ENCODE assay signal across 1 cellular context in the genomic region with DNA sequence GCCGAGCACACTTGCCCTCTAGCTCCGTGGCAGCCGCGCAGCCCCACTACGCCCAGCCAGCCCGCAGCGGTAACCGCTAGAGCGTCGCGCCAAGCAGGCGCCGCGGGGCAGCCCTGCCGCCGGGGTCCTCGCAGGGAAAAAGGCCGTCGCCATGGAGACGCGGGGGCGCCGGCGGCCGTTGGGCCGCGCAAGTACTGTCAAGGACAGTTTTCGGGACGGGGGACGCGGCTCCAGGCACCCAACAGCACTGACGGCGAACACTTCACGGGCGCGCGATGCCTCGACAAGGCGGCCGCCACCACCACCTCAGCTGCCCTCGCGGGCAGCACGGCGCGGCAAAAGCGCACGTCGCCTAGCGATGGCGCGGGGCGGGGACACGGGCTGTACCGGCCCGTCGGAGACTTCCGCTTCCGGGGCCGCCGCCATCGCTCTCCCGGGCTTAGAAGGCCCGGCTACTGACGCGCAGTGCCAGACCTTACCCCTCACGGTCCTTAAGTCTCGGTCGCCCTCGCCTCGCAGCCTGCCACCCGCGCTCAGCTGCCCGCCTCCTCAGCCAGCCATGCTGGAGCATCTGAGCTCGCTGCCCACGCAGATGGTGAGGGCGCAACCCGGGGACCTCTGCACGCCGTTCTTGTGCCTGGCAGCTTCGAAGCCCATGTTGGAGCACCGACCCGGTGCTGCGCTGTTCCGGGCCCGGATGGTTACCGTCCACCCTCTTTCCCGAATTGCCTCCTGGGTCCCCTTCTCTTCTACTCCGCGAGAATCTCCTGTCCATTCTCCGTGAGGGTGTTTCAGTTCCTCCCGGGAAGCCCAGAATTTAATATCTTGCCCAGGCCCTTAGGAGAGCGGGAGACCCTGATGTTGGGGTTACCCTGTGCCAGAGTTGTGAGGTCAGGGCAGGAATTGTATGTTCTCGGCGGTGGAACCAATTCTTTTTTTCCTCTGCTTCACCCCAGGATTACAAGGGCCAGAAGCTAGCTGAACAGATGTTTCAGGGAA.
TF ChIP-seq lines count a peak whose summit lies in the region.

TSS of gene GLT8D1 (minus strand) at position 104 of the 999 bp plus-strand sequence. CDS start 5,331 bp downstream, outside the sequence.
TSS of gene SPCS1 (plus strand) at position 419 of the 999 bp plus-strand sequence. CDS start at position 560, 141 bp downstream.

TF ChIP-seq in SK-N-SH, 30 proteins besides CTCF, POLR2A, EP300 and RAD21 (continued from another document):
- TF ChIP-seq MAX (IDR thresholded peaks at IDR 0.05; ENCODE audit: low read depth), result peak; percentile 67; the same call in 1 of the 2 replicates
- TF ChIP-seq ELF1 (IDR thresholded peaks at IDR 0.05), result peak; percentile 65
- TF ChIP-seq USF1 (IDR thresholded peaks at IDR 0.05; ENCODE audit: borderline replicate concordance, low read depth), result no peak
- TF ChIP-seq TEAD4 (IDR thresholded peaks at IDR 0.05; ENCODE audit: borderline replicate concordance, insufficient read depth), result no peak
- peak; percentile 74 for TF ChIP-seq NFIC (IDR thresholded peaks at IDR 0.05; ENCODE audit: borderline replicate concordance)
- no peak for TF ChIP-seq RCOR1 (IDR thresholded peaks at IDR 0.05; ENCODE audit: low read length)
- TF ChIP-seq POLR2AphosphoS5 (IDR thresholded peaks at IDR 0.05; ENCODE audit: low read depth, low read length), result peak; percentile 79
- no peak for TF ChIP-seq JUND (IDR thresholded peaks at IDR 0.05)
- no peak for TF ChIP-seq EZH2phosphoT487 (IDR thresholded peaks at IDR 0.05; ENCODE audit: borderline replicate concordance, low read depth)
- TF ChIP-seq NRF1 (IDR thresholded peaks at IDR 0.05; ENCODE audit: low read depth, low read length), result no peak
- TF ChIP-seq GABPA (IDR thresholded peaks at IDR 0.05; ENCODE audit: low read depth), result peak; percentile 98
- peak; percentile 3; the same call in 1 of the 2 replicates for TF ChIP-seq TCF12 (IDR thresholded peaks at IDR 0.05)
- no peak for TF ChIP-seq FOSL2 (IDR thresholded peaks at IDR 0.05; ENCODE audit: borderline replicate concordance, low read depth)
- no peak; the same call in 1 of the 2 replicates for TF ChIP-seq FOXM1 (IDR thresholded peaks at IDR 0.05; ENCODE audit: low read depth)
- TF ChIP-seq IRF3 (IDR thresholded peaks at IDR 0.05; ENCODE audit: low read depth, low read length), result no peak
- TF ChIP-seq MEF2A (IDR thresholded peaks at IDR 0.05; ENCODE audit: borderline replicate concordance, low read depth), result no peak
- peak; percentile 89; the same call in 1 of the 2 replicates for TF ChIP-seq MXI1 (IDR thresholded peaks at IDR 0.05; ENCODE audit: low read depth, low read length)
- TF ChIP-seq FOXJ3 (CRISPR knock-in tag; IDR thresholded peaks at IDR 0.05), result no peak
- TF ChIP-seq, protein P1, sequence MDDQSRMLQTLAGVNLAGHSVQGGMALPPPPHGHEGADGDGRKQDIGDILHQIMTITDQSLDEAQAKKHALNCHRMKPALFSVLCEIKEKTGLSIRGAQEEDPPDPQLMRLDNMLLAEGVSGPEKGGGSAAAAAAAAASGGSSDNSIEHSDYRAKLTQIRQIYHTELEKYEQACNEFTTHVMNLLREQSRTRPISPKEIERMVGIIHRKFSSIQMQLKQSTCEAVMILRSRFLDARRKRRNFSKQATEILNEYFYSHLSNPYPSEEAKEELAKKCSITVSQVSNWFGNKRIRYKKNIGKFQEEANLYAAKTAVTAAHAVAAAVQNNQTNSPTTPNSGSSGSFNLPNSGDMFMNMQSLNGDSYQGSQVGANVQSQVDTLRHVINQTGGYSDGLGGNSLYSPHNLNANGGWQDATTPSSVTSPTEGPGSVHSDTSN (IDR thresholded peaks at IDR 0.05), result no peak; the same call in 1 of the 2 replicates
- peak; percentile 37 for TF ChIP-seq CHD2 (IDR thresholded peaks at IDR 0.05; ENCODE audit: low read length, partially characterized antibody)
- peak; percentile 69; the same call in 1 of the 2 replicates for TF ChIP-seq SIN3A (IDR thresholded peaks at IDR 0.05; ENCODE audit: borderline replicate concordance, low read depth, low read length)
- peak; percentile 52 for TF ChIP-seq TAF1 (IDR thresholded peaks at IDR 0.05; ENCODE audit: borderline replicate concordance, low read depth, low read length)
- TF ChIP-seq, protein P2, sequence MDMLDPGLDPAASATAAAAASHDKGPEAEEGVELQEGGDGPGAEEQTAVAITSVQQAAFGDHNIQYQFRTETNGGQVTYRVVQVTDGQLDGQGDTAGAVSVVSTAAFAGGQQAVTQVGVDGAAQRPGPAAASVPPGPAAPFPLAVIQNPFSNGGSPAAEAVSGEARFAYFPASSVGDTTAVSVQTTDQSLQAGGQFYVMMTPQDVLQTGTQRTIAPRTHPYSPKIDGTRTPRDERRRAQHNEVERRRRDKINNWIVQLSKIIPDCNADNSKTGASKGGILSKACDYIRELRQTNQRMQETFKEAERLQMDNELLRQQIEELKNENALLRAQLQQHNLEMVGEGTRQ (IDR thresholded peaks at IDR 0.05; ENCODE audit: borderline replicate concordance, low read depth, low read length), result no peak
- TF ChIP-seq, protein P3, sequence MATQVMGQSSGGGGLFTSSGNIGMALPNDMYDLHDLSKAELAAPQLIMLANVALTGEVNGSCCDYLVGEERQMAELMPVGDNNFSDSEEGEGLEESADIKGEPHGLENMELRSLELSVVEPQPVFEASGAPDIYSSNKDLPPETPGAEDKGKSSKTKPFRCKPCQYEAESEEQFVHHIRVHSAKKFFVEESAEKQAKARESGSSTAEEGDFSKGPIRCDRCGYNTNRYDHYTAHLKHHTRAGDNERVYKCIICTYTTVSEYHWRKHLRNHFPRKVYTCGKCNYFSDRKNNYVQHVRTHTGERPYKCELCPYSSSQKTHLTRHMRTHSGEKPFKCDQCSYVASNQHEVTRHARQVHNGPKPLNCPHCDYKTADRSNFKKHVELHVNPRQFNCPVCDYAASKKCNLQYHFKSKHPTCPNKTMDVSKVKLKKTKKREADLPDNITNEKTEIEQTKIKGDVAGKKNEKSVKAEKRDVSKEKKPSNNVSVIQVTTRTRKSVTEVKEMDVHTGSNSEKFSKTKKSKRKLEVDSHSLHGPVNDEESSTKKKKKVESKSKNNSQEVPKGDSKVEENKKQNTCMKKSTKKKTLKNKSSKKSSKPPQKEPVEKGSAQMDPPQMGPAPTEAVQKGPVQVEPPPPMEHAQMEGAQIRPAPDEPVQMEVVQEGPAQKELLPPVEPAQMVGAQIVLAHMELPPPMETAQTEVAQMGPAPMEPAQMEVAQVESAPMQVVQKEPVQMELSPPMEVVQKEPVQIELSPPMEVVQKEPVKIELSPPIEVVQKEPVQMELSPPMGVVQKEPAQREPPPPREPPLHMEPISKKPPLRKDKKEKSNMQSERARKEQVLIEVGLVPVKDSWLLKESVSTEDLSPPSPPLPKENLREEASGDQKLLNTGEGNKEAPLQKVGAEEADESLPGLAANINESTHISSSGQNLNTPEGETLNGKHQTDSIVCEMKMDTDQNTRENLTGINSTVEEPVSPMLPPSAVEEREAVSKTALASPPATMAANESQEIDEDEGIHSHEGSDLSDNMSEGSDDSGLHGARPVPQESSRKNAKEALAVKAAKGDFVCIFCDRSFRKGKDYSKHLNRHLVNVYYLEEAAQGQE (IDR thresholded peaks at IDR 0.05; ENCODE audit: low read depth, low read length), result no peak
- no peak for TF ChIP-seq RFX5 (IDR thresholded peaks at IDR 0.05; ENCODE audit: low read length)
- TF ChIP-seq RXRA (IDR thresholded peaks at IDR 0.05; ENCODE audit: borderline replicate concordance, low read depth), result no peak
- peak; percentile 92 for TF ChIP-seq YY1 (IDR thresholded peaks at IDR 0.05; ENCODE audit: low read depth)
